Comparison of ENCODE assay signal across 20 cellular contexts in genomic region chr10:19706904-19707303, GRCh38.
DNase-seq lines count a peak whose midpoint lies in the region; ATAC-seq, FAIRE-seq and TF ChIP-seq lines count a peak whose summit lies in the region.
"Had no signal": no experiment of that assay in that cellular context is flagged by ENCODE, and none has a peak within 500 bp of the region (broad histone marks: within the 10 kb centered on the region; RNA-seq: fewer than 3 reads in every experiment).

No MANE protein-coding gene starts in this region.

- no peaks in the 10 kb centered on the region for H3K79me1 ChIP-seq in IMR-90 (ENCODE audit: low read depth in 1 of 2, low read length in 2 of 2)

- no peak overlapping the region for H3K9ac ChIP-seq in HepG2 (ENCODE audit: insufficient read depth, low read depth, low read length)
- H3K9ac ChIP-seq in IMR-90 (ENCODE audit: low read depth, low read length), result no peak overlapping the region
- H3K9ac ChIP-seq: BLaER1 had no signal

- H3K27ac ChIP-seq in HepG2 (ENCODE audit: extremely low read length, insufficient read depth, low read length), result no peak overlapping the region
- H3K27ac ChIP-seq in right lobe of liver, result no peak overlapping the region
- no peak overlapping the region for H3K27ac ChIP-seq in IMR-90 (ENCODE audit: insufficient read depth, low read length)
- H3K27ac ChIP-seq: BLaER1, C4-2B had no signal

- TF ChIP-seq CTCF in HepG2 (CRISPR knock-in tag; IDR thresholded peaks at IDR 0.05) (no peak), right lobe of liver (IDR thresholded peaks at IDR 0.05) (no peak), IMR-90 (conservative IDR thresholded peaks at IDR 0.05; ENCODE audit: low read depth, low read length) (no peak), epithelial cell of esophagus (IDR thresholded peaks at IDR 0.05; ENCODE audit: insufficient read depth, low read depth, low read length, missing control alignments) (no peak)

- WGBS in HepG2 (ENCODE audit: low lambda C conversion rate), result 28% methylated on average over 1 of the region's 1 CpG
- 31% methylated on average over 1 of the region's 1 CpG for WGBS in right lobe of liver (ENCODE audit: insufficient coverage, low coverage, low lambda C conversion rate, missing lambda C conversion rate)
- no CpG with 5 or more reads among the region's 1 CpG for WGBS in IMR-90 (ENCODE audit: extremely low coverage in 2 of 2, insufficient read length in 1 of 2), 2 experiments

- TF ChIP-seq POLR2A in HepG2 (IDR thresholded peaks at IDR 0.05; ENCODE audit: insufficient read depth in 1 of 2, low read depth in 2 of 2, low read length in 2 of 2) (no peak), right lobe of liver (IDR thresholded peaks at IDR 0.05) (no peak), IMR-90 (IDR thresholded peaks at IDR 0.05; ENCODE audit: low read depth, low read length) (no peak)

- no peaks in the 10 kb centered on the region for H3K36me3 ChIP-seq in HepG2 (replicated peaks in 1 of 2; ENCODE audit: control insufficient read depth in 1 of 2, insufficient read depth in 2 of 2, low read length in 2 of 2)
- H3K36me3 ChIP-seq in right lobe of liver, result no peaks in the 10 kb centered on the region
- no peaks in the 10 kb centered on the region for H3K36me3 ChIP-seq in IMR-90 (ENCODE audit: control insufficient read depth, insufficient read depth, low read length)
- H3K36me3 ChIP-seq: BLaER1 had no signal

- H3K9me1 ChIP-seq in IMR-90 (ENCODE audit: insufficient read depth, low read length), result peaks cover 5% of the 10 kb centered on the region

- H3K4me2 ChIP-seq in HepG2 (ENCODE audit: low read depth, low read length) (no peak overlapping the region), IMR-90 (ENCODE audit: low read depth, low read length) (no peak overlapping the region)
- H3K4me2 ChIP-seq: BLaER1 had no signal

- H2BK20ac ChIP-seq in IMR-90 (ENCODE audit: low read depth, low read length), result peak overlapping the region; percentile 36; the same call in 1 of the 2 replicates

- H4K20me1 ChIP-seq in HepG2 (ENCODE audit: insufficient read depth, low read length) (no peaks in the 10 kb centered on the region), IMR-90 (ENCODE audit: insufficient read depth, low read length) (no peaks in the 10 kb centered on the region)
- H4K20me1 ChIP-seq: BLaER1 had no signal

- H3K14ac ChIP-seq in IMR-90 (replicated peaks; ENCODE audit: low read depth, low read length), result no peak overlapping the region

- CTCF ChIA-PET in HepG2 (lab: Yijun Ruan, JAX; ENCODE audit: low intra/inter-chr PET ratio, low total read pairs) (no interaction called here), IMR-90 (lab: Yijun Ruan, JAX) (interaction anchor here (0.5 to 1.0 kb wide), 2 partner anchors 13 to 53 kb away, joined by 3 read pairs; no protein-coding TSS in a partner anchor)

- H4K8ac ChIP-seq in IMR-90 (ENCODE audit: low read depth in 2 of 2, low read length in 2 of 2), result no peak overlapping the region

- H2BK15ac ChIP-seq in IMR-90 (ENCODE audit: low read depth, low read length), result no peak overlapping the region; the same call in 2 of the 3 replicates

- DNase-seq in HepG2 (ENCODE audit: low spot score), result no peak
- no peak for DNase-seq in right lobe of liver
- DNase-seq in IMR-90, result no peak
- DNase-seq in epithelial cell of esophagus (ENCODE audit: low read depth), result peak; percentile 49
- no peak for DNase-seq in AML-193 (lab: John Stamatoyannopoulos, UW)
- DNase-seq: Caco-2; CD4-positive, CD25-positive, alpha-beta regulatory T cell; CD8-positive, alpha-beta T cell; DMS153; DND-41; GDM1; GOT3; HCEC 1CT had no signal

- no peaks in the 10 kb centered on the region for H3K79me2 ChIP-seq in HepG2 (ENCODE audit: insufficient read depth, low read length)

- no peak overlapping the region for H2AK9ac ChIP-seq in IMR-90 (replicated peaks; ENCODE audit: low read depth, low read length, poor library complexity)

- TF ChIP-seq RAD21 in HepG2 (CRISPR knock-in tag; IDR thresholded peaks at IDR 0.05), result no peak
- no peak for TF ChIP-seq RAD21 in IMR-90 (IDR thresholded peaks at IDR 0.05; ENCODE audit: low read length)

- 0 out of 2 replicates have a peak overlapping the region, but pooled peaks have one; percentile 72 for H2AK5ac ChIP-seq in IMR-90 (ENCODE audit: low read depth, low read length)

- BruUV-seq in HepG2 (replicated peaks; lab: Mats Ljungman, UMichigan), result no TSS peak
- BruUV-seq in IMR-90 (replicated peaks; lab: Mats Ljungman, UMichigan), result no TSS peak

- H3K56ac ChIP-seq in IMR-90 (ENCODE audit: extremely low read depth, insufficient read depth, low read length), result no peak overlapping the region

- H2BK5ac ChIP-seq in IMR-90 (ENCODE audit: low read depth, low read length, poor library complexity, severe bottlenecking), result no peak overlapping the region

- H3K27me3 ChIP-seq in HepG2 (ENCODE audit: control insufficient read depth in 1 of 2, insufficient read depth in 2 of 2, low read length in 2 of 2), result no peaks in the 10 kb centered on the region
- no peaks in the 10 kb centered on the region for H3K27me3 ChIP-seq in right lobe of liver
- no peaks in the 10 kb centered on the region for H3K27me3 ChIP-seq in IMR-90 (ENCODE audit: control insufficient read depth, insufficient read depth, low read length)
- H3K27me3 ChIP-seq: BLaER1 had no signal

- H3K4me1 ChIP-seq in HepG2 (ENCODE audit: insufficient read depth, low read length), result no peaks in the 10 kb centered on the region
- H3K4me1 ChIP-seq in right lobe of liver, result no peaks in the 10 kb centered on the region
- H3K4me1 ChIP-seq in IMR-90 (ENCODE audit: control insufficient read depth, insufficient read depth, low read length), result peaks cover 12% of the 10 kb centered on the region
- H3K4me1 ChIP-seq: BLaER1, Caco-2 had no signal

- H4K5ac ChIP-seq in IMR-90 (ENCODE audit: low read depth, low read length), result no peak overlapping the region

- TF ChIP-seq EP300 in HepG2 (IDR thresholded peaks at IDR 0.05; ENCODE audit: low read depth in 2 of 2, low read length in 2 of 2), result no peak
- no peak for TF ChIP-seq EP300 in HepG2 (CRISPR knock-in tag; IDR thresholded peaks at IDR 0.05; ENCODE audit: borderline replicate concordance)

- H2BK120ac ChIP-seq in IMR-90 (ENCODE audit: low read depth, low read length), result no peak overlapping the region; the same call in 1 of the 2 replicates

- no peak overlapping the region for H3K23ac ChIP-seq in IMR-90 (ENCODE audit: low read depth, low read length)

- no peak for ATAC-seq in HepG2
- ATAC-seq in right lobe of liver, result no peak
- no peak for ATAC-seq in IMR-90 (ENCODE audit: low read depth)
- ATAC-seq in HG02610 (IDR thresholded peaks at IDR 0.05; ENCODE audit: unreplicated experiment), result no peak
- ATAC-seq in GM19395 (IDR thresholded peaks at IDR 0.05; ENCODE audit: unreplicated experiment), result no peak
- ATAC-seq: CD8-positive, alpha-beta T cell; GM12878 had no signal

- H3K18ac ChIP-seq in IMR-90 (ENCODE audit: low read depth, low read length), result peak overlapping the region; percentile 41; the same call in 1 of the 2 replicates

- in situ Hi-C loops in HepG2 (cut with HindIII; ENCODE audit: extremely low pct_ligation_motif_present, low pct_unique_long_range_greater_than_20kb), result no loop called here
- in situ Hi-C loops in IMR-90 (cut with MboI; ENCODE audit: low sequenced_read_pairs), result no loop called here

- H3K4me3 ChIP-seq in HepG2 (replicated peaks in 1 of 3; ENCODE audit: insufficient read depth in 1 of 3, low read depth in 2 of 3, low read length in 3 of 3), result no peak overlapping the region
- no peak overlapping the region for H3K4me3 ChIP-seq in right lobe of liver
- no peak overlapping the region for H3K4me3 ChIP-seq in IMR-90 (ENCODE audit: insufficient read depth, low read depth, low read length)
- no peak overlapping the region for H3K4me3 ChIP-seq in epithelial cell of esophagus (ENCODE audit: low read length)
- H3K4me3 ChIP-seq: BLaER1, GM12878 had no signal

- H4K91ac ChIP-seq in IMR-90 (ENCODE audit: insufficient read depth, low read depth, low read length), result peak overlapping the region; percentile 35; the same call in 1 of the 2 replicates

- POLR2A ChIA-PET in HepG2 (lab: Yijun Ruan, JAX), result no interaction called here
- POLR2A ChIA-PET in IMR-90 (lab: Charles Lee; ENCODE audit: unreplicated experiment), result no interaction called here

- H2AFZ ChIP-seq in HepG2 (ENCODE audit: low read length) (no peak overlapping the region), IMR-90 (replicated peaks; ENCODE audit: low read length, poor library complexity) (no peak overlapping the region)

- intact Hi-C loops in HepG2 (cut with micrococcal nuclease; ENCODE audit: unreplicated experiment), result no loop called here
- intact Hi-C loops in right lobe of liver (cut with DNase I), result no loop called here
- intact Hi-C loops in IMR-90 (cut with micrococcal nuclease), result no loop called here

- dilution Hi-C loops in IMR-90 (cut with HindIII; ENCODE audit: low sequenced_read_pairs, unreplicated experiment), result no loop called here

- H3K4ac ChIP-seq in IMR-90 (ENCODE audit: low read depth, low read length), result no peak overlapping the region; the same call in 1 of the 2 replicates

- H3K9me3 ChIP-seq in HepG2 (ENCODE audit: low read length) (peaks cover 24% of the 10 kb centered on the region), right lobe of liver (no peaks in the 10 kb centered on the region), IMR-90 (ENCODE audit: control insufficient read depth, insufficient read depth, low read length) (peaks cover 5% of the 10 kb centered on the region)

- FAIRE-seq in HepG2 (lab: Jason Lieb, UNC), result no peak
- FAIRE-seq: GM12878, GM19239, H54 had no signal

TF ChIP-seq in HepG2, 621 proteins besides CTCF, POLR2A, EP300 and RAD21 (continues in another document):
- TF ChIP-seq ZBTB2 (CRISPR knock-in tag; IDR thresholded peaks at IDR 0.05; ENCODE audit: low read depth), result no peak

TF ChIP-seq in IMR-90, 13 proteins besides CTCF, POLR2A, EP300 and RAD21 (continues in another document):
- no peak for TF ChIP-seq SMC3 (IDR thresholded peaks at IDR 0.05; ENCODE audit: low read depth, low read length)
- TF ChIP-seq MAFK (IDR thresholded peaks at IDR 0.05; ENCODE audit: low read depth, low read length), result no peak
- no peak for TF ChIP-seq BHLHE40 (IDR thresholded peaks at IDR 0.05; ENCODE audit: low read depth, low read length)
- TF ChIP-seq NFE2L2 (IDR thresholded peaks at IDR 0.05; ENCODE audit: low read depth, low read length), result no peak
- TF ChIP-seq CEBPB (IDR thresholded peaks at IDR 0.05; ENCODE audit: low read depth, low read length), result no peak
- TF ChIP-seq RCOR1 (IDR thresholded peaks at IDR 0.05; ENCODE audit: insufficient replicate concordance, low read length), result no peak
- TF ChIP-seq FOS (IDR thresholded peaks at IDR 0.05; ENCODE audit: low read depth, low read length), result no peak
- no peak for TF ChIP-seq RFX5 (IDR thresholded peaks at IDR 0.05; ENCODE audit: low read depth, low read length)
- TF ChIP-seq MAZ (IDR thresholded peaks at IDR 0.05; ENCODE audit: borderline replicate concordance, low read depth, low read length), result no peak
- no peak for TF ChIP-seq CHD1 (IDR thresholded peaks at IDR 0.05; ENCODE audit: low read depth, low read length)
